ENCODE assay signal across 8 cellular contexts in the genomic region with DNA sequence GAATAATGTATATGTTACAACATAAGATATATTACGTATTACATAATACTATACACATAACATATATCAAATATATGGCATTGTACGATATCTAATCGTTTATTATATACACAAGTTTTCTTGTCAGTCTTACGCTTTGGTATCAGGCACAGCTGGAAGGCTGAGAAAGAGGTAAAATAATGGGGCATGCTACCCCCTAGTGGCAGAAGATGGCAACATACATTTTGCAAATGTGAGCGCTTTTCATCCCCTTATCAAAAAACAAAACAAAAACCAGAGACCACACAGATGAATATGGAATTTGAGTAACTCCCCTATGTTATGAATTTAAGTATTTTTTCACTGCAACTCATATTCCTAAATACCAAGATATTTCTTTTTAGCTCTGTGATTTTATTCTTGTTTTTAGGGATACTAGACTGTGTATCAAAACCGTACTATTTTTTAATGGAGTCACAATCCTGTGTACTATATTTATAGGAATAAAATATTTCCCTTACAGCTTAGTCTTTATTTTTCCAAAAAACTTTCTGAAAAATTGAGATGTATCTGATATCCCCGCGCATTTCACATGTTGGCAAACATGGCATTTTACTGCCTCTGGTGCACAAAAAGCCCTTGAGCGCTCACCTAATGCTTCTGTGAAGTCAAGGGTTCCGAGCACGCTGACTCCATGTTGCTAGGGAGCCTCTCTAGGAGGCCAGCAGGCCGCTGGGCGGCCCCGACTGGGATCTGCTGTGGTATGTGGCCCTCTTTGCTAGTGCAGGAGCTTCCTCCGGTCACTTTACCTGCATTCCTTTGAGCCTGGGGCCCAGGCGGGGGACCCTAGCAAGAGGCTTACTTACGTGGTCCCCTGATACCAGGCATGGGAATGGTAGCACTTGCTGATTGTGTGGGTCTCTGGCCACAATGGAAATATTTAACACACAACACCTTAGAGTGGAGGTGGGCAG.
DNase-seq lines count a peak whose midpoint lies in the region; ATAC-seq, FAIRE-seq and TF ChIP-seq lines count a peak whose summit lies in the region.

No MANE protein-coding gene starts in this region.

- H3K4me3 ChIP-seq in OCI-LY1 (ENCODE audit: low read depth, low read length, poor library complexity, severe bottlenecking) (no peak overlapping the region), right atrium auricular region (no peak overlapping the region), smooth muscle cell (no peak overlapping the region)

- no peaks in the 10 kb centered on the region for H3K9me2 ChIP-seq in OCI-LY1 (ENCODE audit: low read depth, low read length)

- H4K20me1 ChIP-seq in OCI-LY1 (ENCODE audit: insufficient read depth, low read length) = no peaks in the 10 kb centered on the region
- no peaks in the 10 kb centered on the region for H4K20me1 ChIP-seq in smooth muscle cell (ENCODE audit: low read depth)

- WGBS in smooth muscle cell (ENCODE audit: low lambda C conversion rate) = 50% methylated on average over 17 of the region's 17 CpGs

- H3F3A ChIP-seq in OCI-LY1 (ENCODE audit: insufficient read depth, low read length) (no peaks in the 10 kb centered on the region), smooth muscle cell (ENCODE audit: low read depth) (peaks cover 4% of the 10 kb centered on the region)

- H3K27me3 ChIP-seq in OCI-LY1 (ENCODE audit: insufficient read depth, low read length) (no peaks in the 10 kb centered on the region), right atrium auricular region (no peaks in the 10 kb centered on the region), smooth muscle cell (ENCODE audit: low read depth) (no peaks in the 10 kb centered on the region)

- H2AFZ ChIP-seq in OCI-LY1 (ENCODE audit: low read length) (no peak overlapping the region), smooth muscle cell (ENCODE audit: low read depth) (no peak overlapping the region)

- H3K4me2 ChIP-seq in OCI-LY1 (ENCODE audit: low read length) = no peak overlapping the region
- H3K4me2 ChIP-seq in smooth muscle cell = peak overlapping the region; percentile 66

- peak; percentile 85 for FAIRE-seq in GM12892 (lab: Jason Lieb, UNC)

- no peak for TF ChIP-seq POLR2A in GM12892 (IDR thresholded peaks at IDR 0.05; ENCODE audit: low read depth, low read length)

- H3K79me2 ChIP-seq in OCI-LY1 (ENCODE audit: insufficient read depth, low read length) = no peaks in the 10 kb centered on the region
- no peaks in the 10 kb centered on the region for H3K79me2 ChIP-seq in smooth muscle cell (ENCODE audit: low read depth)

- no peaks in the 10 kb centered on the region for H3K9me3 ChIP-seq in OCI-LY1 (ENCODE audit: low read length)
- H3K9me3 ChIP-seq in right atrium auricular region = no peaks in the 10 kb centered on the region
- no peaks in the 10 kb centered on the region for H3K9me3 ChIP-seq in smooth muscle cell (replicated peaks; ENCODE audit: low read depth)

- TF ChIP-seq CTCF in OCI-LY1 (IDR thresholded peaks at IDR 0.05; ENCODE audit: low read length) (peak; percentile 50), right atrium auricular region (IDR thresholded peaks at IDR 0.05) (peak; percentile 59 to 84), smooth muscle cell (IDR thresholded peaks at IDR 0.05; ENCODE audit: borderline replicate concordance, insufficient read depth, poor library complexity, severe bottlenecking) (peak; percentile 65)

- no peak overlapping the region for H3K27ac ChIP-seq in OCI-LY1 (ENCODE audit: low read depth, low read length, poor library complexity, severe bottlenecking)
- peak overlapping the region in 1 of 2 donors; percentile 64 for H3K27ac ChIP-seq in right atrium auricular region
- peak overlapping the region; percentile 62 for H3K27ac ChIP-seq in smooth muscle cell (ENCODE audit: low read depth)

- H3K4me1 ChIP-seq in OCI-LY1 (ENCODE audit: insufficient read depth, low read length, severe bottlenecking) (peaks cover 6% of the 10 kb centered on the region), right atrium auricular region (peaks cover 0 to 11% of the 10 kb centered on the region in 2 donors), smooth muscle cell (ENCODE audit: low read depth) (peaks cover 31% of the 10 kb centered on the region)

- ATAC-seq in HG03520 (IDR thresholded peaks at IDR 0.05; ENCODE audit: unreplicated experiment) (peak; percentile 36), HG03025 (IDR thresholded peaks at IDR 0.05; ENCODE audit: low FRiP score, unreplicated experiment) (no peak)

- H3K36me3 ChIP-seq in OCI-LY1 (ENCODE audit: insufficient read depth, low read length) (no peaks in the 10 kb centered on the region), right atrium auricular region (no peaks in the 10 kb centered on the region), smooth muscle cell (ENCODE audit: low read depth) (no peaks in the 10 kb centered on the region)

- no peak overlapping the region for H3K9ac ChIP-seq in OCI-LY1 (ENCODE audit: low read length)
- H3K9ac ChIP-seq in smooth muscle cell (ENCODE audit: low read depth) = no peak overlapping the region

- peak; percentile 65 for DNase-seq in AG20443 (ENCODE audit: low spot score)
- peak; percentile 31 for DNase-seq in GM12892 (ENCODE audit: insufficient read length)
- peak; percentile 71 for DNase-seq in amniotic epithelial cell (ENCODE audit: low read depth)
- DNase-seq in right atrium auricular region (ENCODE audit: low spot score) = no peak
- DNase-seq in smooth muscle cell (lab: John Stamatoyannopoulos, UW; ENCODE audit: unreplicated experiment) = no peak

Comparison
In these comparisons a context has a peak if more than half of its experiments do, and no peak if none do; other contexts are left out.
1. DNase-seq: peak in AG20443 (single experiment), GM12892 (single experiment) and amniotic epithelial cell (single experiment); none in right atrium auricular region (single experiment) and smooth muscle cell (single experiment).
2. Peak in every context shown above with its lines, with median percentiles within 50 percentile points of each other: CTCF ChIP-seq.